In the genomic region with DNA sequence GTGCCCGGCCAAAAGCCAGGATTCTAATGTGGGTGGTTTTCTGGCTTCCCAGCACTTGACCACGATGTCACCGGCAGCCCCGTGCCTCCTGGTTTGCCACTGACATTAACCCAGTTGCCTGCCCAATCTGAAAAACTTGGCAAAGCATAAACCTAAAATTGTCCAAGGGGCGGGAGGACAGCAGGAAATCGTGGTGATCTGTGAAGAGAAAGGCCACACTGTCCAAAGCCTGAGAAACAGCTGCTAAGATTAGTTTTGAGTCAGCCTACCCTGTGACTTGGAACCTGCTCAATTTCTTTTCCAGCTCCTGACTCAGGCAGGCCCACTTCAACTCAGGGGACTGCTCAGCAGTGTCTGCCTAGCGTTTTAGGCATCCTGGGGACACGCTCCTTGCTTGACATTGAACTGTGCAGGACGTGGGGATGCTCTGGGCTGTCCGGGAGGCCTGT, we compare ENCODE assay signal across 1 cellular context.
TF ChIP-seq lines count a peak whose summit lies in the region.

No MANE protein-coding gene starts in this region.

TF ChIP-seq in A549, 52 proteins besides CTCF, POLR2A, EP300 and RAD21:
- no peak for TF ChIP-seq ZFP36 (IDR thresholded peaks at IDR 0.05; ENCODE audit: borderline replicate concordance, partially characterized antibody)
- TF ChIP-seq FOXS1 (CRISPR knock-in tag; IDR thresholded peaks at IDR 0.05) = no peak
- TF ChIP-seq FOSL2 (IDR thresholded peaks at IDR 0.05) = no peak
- peak; percentile 31; the same call in 1 of the 2 replicates for TF ChIP-seq FOSL2 (CRISPR knock-in tag; IDR thresholded peaks at IDR 0.05)
- no peak for TF ChIP-seq TP53 (CRISPR knock-in tag; IDR thresholded peaks at IDR 0.05)
- 0 out of 2 replicates have a peak, but pooled peaks have one; percentile 18 for TF ChIP-seq MAX (IDR thresholded peaks at IDR 0.05)
- no peak for TF ChIP-seq JUN (IDR thresholded peaks at IDR 0.05)
- TF ChIP-seq CBX2 (IDR thresholded peaks at IDR 0.05; ENCODE audit: borderline replicate concordance, low read depth) = no peak
- TF ChIP-seq RFX5 (IDR thresholded peaks at IDR 0.05) = no peak
- no peak for TF ChIP-seq MAFK (IDR thresholded peaks at IDR 0.05; ENCODE audit: partially characterized antibody)
- no peak for TF ChIP-seq ZSCAN20 (CRISPR knock-in tag; IDR thresholded peaks at IDR 0.05)
- no peak for TF ChIP-seq PBX3 (IDR thresholded peaks at IDR 0.05)
- no peak for TF ChIP-seq HOXA7 (CRISPR knock-in tag; IDR thresholded peaks at IDR 0.05)
- TF ChIP-seq PHF8 (IDR thresholded peaks at IDR 0.05; ENCODE audit: borderline replicate concordance, low read depth) = no peak
- TF ChIP-seq E2F6 (IDR thresholded peaks at IDR 0.05; ENCODE audit: borderline replicate concordance, low read depth) = no peak
- TF ChIP-seq ZC3H11A (IDR thresholded peaks at IDR 0.05) = no peak
- TF ChIP-seq RNF2 (IDR thresholded peaks at IDR 0.05; ENCODE audit: borderline replicate concordance, low read depth) = no peak
- TF ChIP-seq HEYL (CRISPR knock-in tag; IDR thresholded peaks at IDR 0.05) = no peak
- no peak for TF ChIP-seq TFCP2L1 (CRISPR knock-in tag; IDR thresholded peaks at IDR 0.05)
TF ChIP-seq in A549: peak in this region for 2.
